1 cellular context compared by ENCODE assay signal in genomic region chr12:108119974-108120862, GRCh38.
TF ChIP-seq lines count a peak whose summit lies in the region.

No MANE protein-coding gene starts in this region.

TF ChIP-seq in K562, 482 proteins besides CTCF, POLR2A, EP300 and RAD21 (continued from another document):
- TF ChIP-seq ZNF592 (IDR thresholded peaks at IDR 0.05) (peak; percentile 69), TEAD4 (IDR thresholded peaks at IDR 0.05; ENCODE audit: low read length) (no peak), TEAD4 (CRISPR knock-in tag; IDR thresholded peaks at IDR 0.05; ENCODE audit: borderline replicate concordance) (no peak), NFRKB (IDR thresholded peaks at IDR 0.05; ENCODE audit: low read depth) (no peak; the same call in 1 of the 2 replicates), POLR3A (IDR thresholded peaks at IDR 0.05; ENCODE audit: borderline replicate concordance, extremely low read depth, insufficient read depth, insufficient read length) (no peak), SIN3A (IDR thresholded peaks at IDR 0.05; ENCODE audit: borderline replicate concordance in 2 of 2, control insufficient read depth in 1 of 2, low read depth in 2 of 2, low read length in 2 of 2) (no peak), NR0B1 (IDR thresholded peaks at IDR 0.05; ENCODE audit: partially characterized antibody) (no peak), TBP (optimal IDR thresholded peaks at IDR 0.05; ENCODE audit: low read depth, low read length) (no peak), ZNF384 (IDR thresholded peaks at IDR 0.05; ENCODE audit: low read depth, low read length) (no peak), NR2C2 (CRISPR knock-in tag; IDR thresholded peaks at IDR 0.05) (no peak), NR2C2 (tag; IDR thresholded peaks at IDR 0.05) (no peak), CUX1 (CRISPR knock-in tag; IDR thresholded peaks at IDR 0.05) (0 out of 2 replicates have a peak, but pooled peaks have one; percentile 52)
